1 cellular context compared by ENCODE assay signal in the genomic region with DNA sequence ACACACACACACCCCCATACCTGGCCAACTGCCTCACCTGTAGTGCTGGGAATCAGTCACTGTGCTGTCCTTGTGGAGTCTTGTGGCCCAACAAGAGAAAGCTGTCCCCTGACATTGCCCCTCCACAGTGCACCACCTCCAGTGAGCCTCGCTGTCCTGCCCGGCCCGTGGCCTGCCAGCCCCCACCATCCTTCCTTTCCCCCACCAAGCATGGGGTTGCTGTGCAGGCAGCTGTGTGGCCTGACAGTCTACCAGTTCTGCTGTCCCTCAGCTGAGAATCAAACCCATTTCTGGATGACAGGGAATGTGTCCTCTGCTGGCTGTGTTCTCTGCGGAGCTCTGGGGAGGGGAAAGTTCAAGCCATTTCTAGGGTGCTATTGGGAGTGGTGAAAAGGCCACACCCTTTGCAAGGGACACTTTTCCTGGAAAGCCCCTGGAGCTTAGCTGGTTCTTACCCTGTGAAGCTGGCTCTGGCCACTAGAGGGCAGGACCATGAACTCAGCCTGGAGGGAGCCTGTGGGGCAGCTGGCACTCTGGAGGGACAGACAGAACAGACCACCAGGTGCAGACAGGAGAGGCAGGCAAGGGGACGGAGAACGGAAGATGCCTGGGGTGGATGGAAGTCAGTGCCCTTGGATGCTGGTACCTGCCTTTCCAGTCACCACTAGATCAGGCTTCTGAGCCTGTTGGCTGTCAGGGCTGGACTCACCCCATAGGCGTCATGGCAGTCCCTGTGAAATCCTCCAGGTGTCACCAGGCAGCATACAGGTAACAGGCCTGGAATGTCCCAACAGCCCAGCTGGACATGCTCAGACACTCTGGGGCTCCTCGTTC.
TF ChIP-seq lines count a peak whose summit lies in the region.

No MANE protein-coding gene starts in this region.

TF ChIP-seq in K562, 482 proteins besides CTCF, POLR2A, EP300 and RAD21 (continued from another document):
- TF ChIP-seq SIRT6 (IDR thresholded peaks at IDR 0.05; ENCODE audit: low read depth, low read length), result no peak
- no peak for TF ChIP-seq RFX7 (CRISPR knock-in tag; IDR thresholded peaks at IDR 0.05)
- 0 out of 2 replicates have a peak, but pooled peaks have one; percentile 19 for TF ChIP-seq TEAD4 (IDR thresholded peaks at IDR 0.05; ENCODE audit: low read length)
- TF ChIP-seq TEAD4 (CRISPR knock-in tag; IDR thresholded peaks at IDR 0.05; ENCODE audit: borderline replicate concordance), result no peak
- no peak for TF ChIP-seq ZFP30 (CRISPR knock-in tag; IDR thresholded peaks at IDR 0.05; ENCODE audit: borderline replicate concordance)
- TF ChIP-seq ZNF707 (CRISPR knock-in tag; conservative IDR thresholded peaks at IDR 0.05), result no peak
- TF ChIP-seq ZNF561 (CRISPR knock-in tag; conservative IDR thresholded peaks at IDR 0.05), result no peak
- TF ChIP-seq ZNF639 (CRISPR knock-in tag; conservative IDR thresholded peaks at IDR 0.05 in 1 of 2, IDR thresholded peaks at IDR 0.05 in 1 of 2), result no peak
- no peak for TF ChIP-seq GATAD2B (IDR thresholded peaks at IDR 0.05; ENCODE audit: borderline replicate concordance)
